9 cellular contexts compared by ENCODE assay signal in the genomic region with DNA sequence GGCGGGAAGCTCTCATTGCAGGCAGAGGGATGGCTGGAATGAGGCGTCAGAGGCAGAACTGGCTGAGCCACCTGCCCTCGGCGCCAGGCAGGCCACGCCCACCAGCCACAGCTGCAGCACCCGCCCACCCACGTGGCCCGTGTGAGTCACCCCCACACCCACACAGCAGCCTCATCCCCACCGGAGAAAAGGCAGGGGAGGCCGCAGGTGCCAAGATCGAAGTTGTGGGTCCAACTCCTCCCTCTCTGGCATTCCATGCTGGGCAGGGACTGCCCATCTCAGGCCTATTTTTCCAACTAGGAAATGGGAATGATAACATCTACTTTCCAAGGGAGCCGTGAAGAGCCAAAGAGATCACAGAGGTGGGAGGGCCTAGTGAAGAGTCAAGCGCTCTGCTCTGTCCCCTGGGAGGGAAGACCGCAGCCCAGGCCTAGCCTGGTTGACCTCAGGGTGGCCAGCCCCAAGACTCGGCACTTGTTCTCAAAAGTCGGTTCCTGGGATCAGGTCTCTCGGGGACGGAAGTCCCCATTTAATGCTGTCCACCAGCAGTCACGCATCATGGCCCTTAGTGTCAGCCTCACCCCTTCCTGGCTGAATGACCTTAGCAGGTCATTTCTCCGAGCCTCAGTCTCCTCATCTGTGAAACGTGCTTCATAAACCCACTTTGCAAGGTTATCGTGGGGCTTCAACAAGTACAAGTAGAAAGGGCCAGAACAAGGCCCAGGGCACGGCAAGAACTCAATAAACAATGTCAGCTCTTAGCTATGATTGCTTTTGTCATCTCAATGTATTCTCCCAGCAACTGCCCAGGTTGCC. TPM values are rescaled to one million over a fixed set of nuclear protein-coding genes. Genes with fewer than 3 reads are reported as not detected.
DNase-seq lines count a peak whose midpoint lies in the region; ATAC-seq and TF ChIP-seq lines count a peak whose summit lies in the region.
"Had no signal": no experiment of that assay in that cellular context is flagged by ENCODE, and none has a peak within 500 bp of the region (broad histone marks: within the 10 kb centered on the region; RNA-seq: fewer than 3 reads in every experiment).

A gene (minus strand): TSS at position 45 of the 816 bp plus-strand sequence. CDS start 2,962 bp downstream, outside the sequence.

- no peak within 1 kb of the TSS for H3K27ac ChIP-seq in lung (ENCODE audit: low read depth in 1 of 2, low read length in 1 of 2)

- H3K4me3 ChIP-seq in lung = no peak within 1 kb of the TSS

- H3K4me1 ChIP-seq in lung (ENCODE audit: control insufficient read depth in 2 of 2, insufficient read depth in 2 of 2, low read length in 2 of 2) = peaks cover 0 to 2% of the 10 kb centered on the region in 2 donors

- no peak for TF ChIP-seq CTCF in lung (IDR thresholded peaks at IDR 0.05; ENCODE audit: control extremely low read depth, extremely low read depth)

- peak within 1 kb of the TSS; percentile 78 for H3K4me3 Mint-ChIP-seq in activated T-helper 17 cell treated with anti-CD3 and anti-CD28 coated beads, Interleukin-2, amount 50 U/mL, for 72 hours
- H3K4me3 Mint-ChIP-seq in stimulated activated memory B cell treated with anti-CD40 and anti-IgM and Interleukin-4, amounts not matched to agents 10 μg/mL and 1 μg/mL and 100 μg/mL, for 72 hours = peak within 1 kb of the TSS; percentile 94
- H3K4me3 Mint-ChIP-seq: activated naive CD4-positive, alpha-beta T cell treated with anti-CD3 and anti-CD28 coated beads, Interleukin-2, amount 50 U/mL, for 24 hours had no signal

- no peaks in the 10 kb centered on the region for H3K27me3 ChIP-seq in lung (ENCODE audit: control insufficient read depth, insufficient read depth)

- no peaks in the 10 kb centered on the region for H3K9me3 ChIP-seq in lung (ENCODE audit: control insufficient read depth in 2 of 2, insufficient read depth in 1 of 2, low read length in 1 of 2)

- peak within 1 kb of the TSS; percentile 90 for H3K27ac Mint-ChIP-seq in activated T-helper 17 cell treated with anti-CD3 and anti-CD28 coated beads, Interleukin-2, amount 50 U/mL, for 72 hours
- peak within 1 kb of the TSS; percentile 90 for H3K27ac Mint-ChIP-seq in stimulated activated memory B cell treated with anti-CD40 and anti-IgM and Interleukin-4, amounts not matched to agents 10 μg/mL and 1 μg/mL and 100 μg/mL, for 72 hours
- H3K27ac Mint-ChIP-seq: activated naive CD4-positive, alpha-beta T cell treated with anti-CD3 and anti-CD28 coated beads, Interleukin-2, amount 50 U/mL, for 24 hours had no signal

- WGBS in lung, 2 donors = 69 to 76% methylated on average over 23 of the region's 23 CpGs

- peak; percentile 28 for DNase-seq in NCI-H748 (lab: John Stamatoyannopoulos, UW; ENCODE audit: unreplicated experiment)
- DNase-seq in NCI-H748 treated with DMSO at 0.1 percent for 48 hours (lab: John Stamatoyannopoulos, UW) = no peak
- DNase-seq in MV-4-11 (lab: John Stamatoyannopoulos, UW) = peak; percentile 37
- DNase-seq in lung (ENCODE audit: low spot score) = peak; percentile 59
- DNase-seq in NCI-H1417 (lab: John Stamatoyannopoulos, UW) = no peak
- no peak for DNase-seq in NCI-H526 treated with DMSO at 0.1 percent for 48 hours (lab: John Stamatoyannopoulos, UW)

- ATAC-seq in activated T-helper 17 cell treated with anti-CD3 and anti-CD28 coated beads, Interleukin-2, amount 50 U/mL, for 72 hours (replicated peaks) = peak; percentile 65
- ATAC-seq in lung (ENCODE audit: insufficient read depth, low FRiP score) = peak; percentile 73
- peak; percentile 84 for ATAC-seq in stimulated activated memory B cell treated with anti-CD40 and anti-IgM and Interleukin-4, amounts not matched to agents 10 μg/mL and 1 μg/mL and 100 μg/mL, for 72 hours

- H3K36me3 Mint-ChIP-seq in activated T-helper 17 cell treated with anti-CD3 and anti-CD28 coated beads, Interleukin-2, amount 50 U/mL, for 72 hours (ENCODE audit: low read depth) = no peaks in the 10 kb centered on the region
- H3K36me3 Mint-ChIP-seq in stimulated activated memory B cell treated with anti-CD40 and anti-IgM and Interleukin-4, amounts not matched to agents 10 μg/mL and 1 μg/mL and 100 μg/mL, for 72 hours = peaks cover 23% of the 10 kb centered on the region
- H3K36me3 Mint-ChIP-seq: activated naive CD4-positive, alpha-beta T cell treated with anti-CD3 and anti-CD28 coated beads, Interleukin-2, amount 50 U/mL, for 24 hours had no signal

- peaks cover 13% of the 10 kb centered on the region for H3K27me3 Mint-ChIP-seq in activated T-helper 17 cell treated with anti-CD3 and anti-CD28 coated beads, Interleukin-2, amount 50 U/mL, for 72 hours
- H3K27me3 Mint-ChIP-seq in stimulated activated memory B cell treated with anti-CD40 and anti-IgM and Interleukin-4, amounts not matched to agents 10 μg/mL and 1 μg/mL and 100 μg/mL, for 72 hours = no peaks in the 10 kb centered on the region
- H3K27me3 Mint-ChIP-seq: activated naive CD4-positive, alpha-beta T cell treated with anti-CD3 and anti-CD28 coated beads, Interleukin-2, amount 50 U/mL, for 24 hours had no signal

- H3K9me3 Mint-ChIP-seq in activated T-helper 17 cell treated with anti-CD3 and anti-CD28 coated beads, Interleukin-2, amount 50 U/mL, for 72 hours = no peaks in the 10 kb centered on the region
- no peaks in the 10 kb centered on the region for H3K9me3 Mint-ChIP-seq in stimulated activated memory B cell treated with anti-CD40 and anti-IgM and Interleukin-4, amounts not matched to agents 10 μg/mL and 1 μg/mL and 100 μg/mL, for 72 hours
- H3K9me3 Mint-ChIP-seq: activated naive CD4-positive, alpha-beta T cell treated with anti-CD3 and anti-CD28 coated beads, Interleukin-2, amount 50 U/mL, for 24 hours had no signal

- no peaks in the 10 kb centered on the region for H3K36me3 ChIP-seq in lung (ENCODE audit: control insufficient read depth in 2 of 2, insufficient read depth in 2 of 2, low read length in 2 of 2)

- peaks cover 13% of the 10 kb centered on the region for H3K4me1 Mint-ChIP-seq in activated T-helper 17 cell treated with anti-CD3 and anti-CD28 coated beads, Interleukin-2, amount 50 U/mL, for 72 hours
- peaks cover 70% of the 10 kb centered on the region for H3K4me1 Mint-ChIP-seq in stimulated activated memory B cell treated with anti-CD40 and anti-IgM and Interleukin-4, amounts not matched to agents 10 μg/mL and 1 μg/mL and 100 μg/mL, for 72 hours

RNA-seq across cellular contexts. Expression of the gene that starts here (rescaled TPM):
- total RNA-seq in activated T-helper 17 cell treated with anti-CD3 and anti-CD28 coated beads, Interleukin-2, amount 50 U/mL, for 72 hours = 1 to 10 TPM in 1 of 2 donors, under 1 TPM in 1; 0.86 to 3.5 TPM
- under 1 TPM; 0.46 to 0.91 TPM for total RNA-seq in lung
- polyA plus RNA-seq in lung = under 1 TPM; 0.10 to 0.20 TPM

Comparison
In these comparisons a context has a peak if more than half of its experiments do, and no peak if none do; other contexts are left out.
1. DNase-seq: peak in NCI-H748 (single experiment) and MV-4-11 (single experiment); none in NCI-H748 treated with DMSO at 0.1 percent for 48 hours (single experiment), NCI-H1417 (0 of 3) and NCI-H526 treated with DMSO at 0.1 percent for 48 hours (single experiment).
2. Peak in DNase-seq and ATAC-seq in lung; RNA of the gene not detected or under 1 TPM.
3. Peak in every context shown above with its lines, with median percentiles within 50 percentile points of each other: ATAC-seq.